Comparison of ENCODE assay signal across 24 cellular contexts in genomic region chr13:105368781-105369180, GRCh38.
"Had no signal": no experiment of that assay in that cellular context is flagged by ENCODE, and none has a peak within 500 bp of the region (broad histone marks: within the 10 kb centered on the region; RNA-seq: fewer than 3 reads in every experiment).

No MANE protein-coding gene starts in this region.

- H3K4me2 ChIP-seq: neural progenitor cell had no signal

- H3K9ac ChIP-seq: neural progenitor cell, parathyroid adenoma had no signal

- H3K36me3 ChIP-seq: neural progenitor cell, ovary, right lobe of liver, sigmoid colon, stomach, thoracic aorta, thyroid gland, tibial nerve, upper lobe of left lung, vagina had no signal

- H3K79me2 ChIP-seq: parathyroid adenoma had no signal

- H3K9me3 ChIP-seq: ovary, right lobe of liver, sigmoid colon, thyroid gland, vagina had no signal

- H3K4me3 ChIP-seq: neural progenitor cell, ovary, psoas muscle, right lobe of liver, sigmoid colon, stomach, thoracic aorta, thyroid gland, tibial nerve, upper lobe of left lung, vagina had no signal

- DNase-seq: natural killer cell; occipital lobe; ovary; posterior cingulate gyrus; psoas muscle; right cardiac atrium; right lobe of liver; sigmoid colon; small intestine; stimulated activated CD4-positive, alpha-beta T cell treated with anti-CD3 and anti-CD28 coated beads, Interleukin-15, amount 100 ng/mL, for 24 hours; stimulated activated CD4-positive, alpha-beta T cell treated with anti-CD3 and anti-CD28 coated beads, Interleukin-2, amount 100 ng/mL, for 24 hours; stimulated activated CD4-positive, alpha-beta T cell treated with anti-CD3 and anti-CD28 coated beads, Interleukin-2, amount 100 ng/mL, for 48 hours; stimulated activated CD4-positive, alpha-beta T cell treated with anti-CD3 and anti-CD28 coated beads, Interleukin-4, amount 100 ng/mL, for 24 hours; stimulated activated naive B cell treated with anti-CD40 and anti-IgM and Interleukin-4, amounts not matched to agents 10 μg/mL and 1 μg/mL and 100 μg/mL, for 72 hours; stimulated activated naive CD4-positive, alpha-beta T cell treated with Interleukin-2 at 50 U/mL for 16 hours; stomach; thyroid gland; trophoblast cell; upper lobe of left lung had no signal

- H3K27me3 ChIP-seq: neural progenitor cell, ovary, right lobe of liver, sigmoid colon, stomach, thyroid gland, tibial nerve, upper lobe of left lung, vagina had no signal

- H3K27ac ChIP-seq: neural progenitor cell, ovary, parathyroid adenoma, psoas muscle, right lobe of liver, sigmoid colon, stomach, thoracic aorta, thyroid gland, tibial nerve, upper lobe of left lung, vagina had no signal

- H2AFZ ChIP-seq: neural progenitor cell, parathyroid adenoma had no signal

- H3K4me1 ChIP-seq: parathyroid adenoma, psoas muscle, right lobe of liver, sigmoid colon, thyroid gland, upper lobe of left lung, vagina had no signal
